In genomic region chr9:7936201-7936600, GRCh38 we compare ENCODE assay signal across 15 cellular contexts.
DNase-seq lines count a peak whose midpoint lies in the region; ATAC-seq, FAIRE-seq and TF ChIP-seq lines count a peak whose summit lies in the region.
"Had no signal": no experiment of that assay in that cellular context is flagged by ENCODE, and none has a peak within 500 bp of the region (broad histone marks: within the 10 kb centered on the region; RNA-seq: fewer than 3 reads in every experiment).

No MANE protein-coding gene starts in this region.

- CTCF ChIA-PET in RWPE1 (lab: Yijun Ruan, JAX) = no interaction called here

- intact Hi-C loops in transverse colon (cut with DNase I; ENCODE audit: low total_unique reads) = no loop called here

- no peak for ATAC-seq in GM21619 (IDR thresholded peaks at IDR 0.05; ENCODE audit: unreplicated experiment)
- ATAC-seq: HCT116, K562 had no signal

- peaks cover 8% of the 10 kb centered on the region for H3K9me3 Mint-ChIP-seq in activated T-cell treated with anti-CD3 and anti-CD28 coated beads, Interleukin-2, amount 50 U/mL, for 24 hours
- H3K9me3 Mint-ChIP-seq in immature natural killer cell = peaks cover 0 to 7% (median 0%) of the 10 kb centered on the region in 6 donors

- TF ChIP-seq EP300 in transverse colon (IDR thresholded peaks at IDR 0.05; ENCODE audit: low read depth) = no peak

- no peaks in the 10 kb centered on the region for H3K36me3 ChIP-seq in BLaER1
- H3K36me3 ChIP-seq in H7 (replicated peaks; ENCODE audit: control insufficient read depth, insufficient read depth, low read length) = no peaks in the 10 kb centered on the region
- H3K36me3 ChIP-seq in transverse colon = no peaks in the 10 kb centered on the region
- H3K36me3 ChIP-seq: sigmoid colon, upper lobe of right lung had no signal

- no peak for FAIRE-seq in GM12892 (lab: Jason Lieb, UNC)
- FAIRE-seq: K562 had no signal

- H3K4me1 Mint-ChIP-seq in activated T-cell treated with anti-CD3 and anti-CD28 coated beads, Interleukin-2, amount 50 U/mL, for 24 hours (ENCODE audit: low read depth) = peaks cover 26% of the 10 kb centered on the region
- H3K4me1 Mint-ChIP-seq in immature natural killer cell = peaks cover 26 to 43% of the 10 kb centered on the region in 2 donors

- peak overlapping the region; percentile 21 for H3K4me3 Mint-ChIP-seq in activated T-cell treated with anti-CD3 and anti-CD28 coated beads, Interleukin-2, amount 50 U/mL, for 24 hours
- peak overlapping the region; percentile 65 to 81 (median 78) for H3K4me3 Mint-ChIP-seq in immature natural killer cell
- H3K4me3 Mint-ChIP-seq: mesothelial cell of epicardium had no signal

- TF ChIP-seq CTCF in RWPE1 (conservative IDR thresholded peaks at IDR 0.05; ENCODE audit: low read depth) (no peak), transverse colon (IDR thresholded peaks at IDR 0.05) (no peak)

- H3K4me3 ChIP-seq in BLaER1 (no peak overlapping the region), H7 (ENCODE audit: insufficient read depth, low read depth, low read length) (no peak overlapping the region), transverse colon (no peak overlapping the region)
- H3K4me3 ChIP-seq: K562, sigmoid colon, upper lobe of right lung had no signal

- H3K27me3 ChIP-seq in BLaER1 (no peaks in the 10 kb centered on the region), H7 (ENCODE audit: control insufficient read depth, insufficient read depth, low read length) (no peaks in the 10 kb centered on the region), transverse colon (no peaks in the 10 kb centered on the region)
- H3K27me3 ChIP-seq: sigmoid colon, upper lobe of right lung had no signal

- H3K4me1 ChIP-seq in BLaER1 (peaks cover 14% of the 10 kb centered on the region), transverse colon (peaks cover 0 to 21% (median 5%) of the 10 kb centered on the region in 4 donors)
- H3K4me1 ChIP-seq: sigmoid colon had no signal

- H3K27me3 Mint-ChIP-seq in activated T-cell treated with anti-CD3 and anti-CD28 coated beads, Interleukin-2, amount 50 U/mL, for 24 hours = no peaks in the 10 kb centered on the region
- peaks cover 0 to 1% (median 0%) of the 10 kb centered on the region in 3 donors for H3K27me3 Mint-ChIP-seq in immature natural killer cell (ENCODE audit: low read depth in 3 of 3)

- H3K9me3 ChIP-seq in BLaER1 (peaks cover 27% of the 10 kb centered on the region), transverse colon (no peaks in the 10 kb centered on the region)
- H3K9me3 ChIP-seq: upper lobe of right lung had no signal

- no peaks in the 10 kb centered on the region for H4K20me1 ChIP-seq in BLaER1

- H3K27ac ChIP-seq in BLaER1 (peak overlapping the region; percentile 51), RWPE1 (no peak overlapping the region), transverse colon (no peak overlapping the region)
- H3K27ac ChIP-seq: sigmoid colon, upper lobe of right lung had no signal

- DNase-seq in H7 (peak; percentile 4), immature natural killer cell (peak in 1 of 3 donors; percentile 2), RWPE1 (ENCODE audit: low spot score) (no peak), transverse colon (no peak), GM12892 (ENCODE audit: insufficient read length) (no peak)
- peak; percentile 32 for DNase-seq in activated T-cell treated with anti-CD3 and anti-CD28 coated beads, Interleukin-2, amount 50 U/mL, for 24 hours
- DNase-seq: AML-193, NCI-H2029, sigmoid colon, upper lobe of right lung had no signal

- peaks cover 2% of the 10 kb centered on the region for H3K36me3 Mint-ChIP-seq in activated T-cell treated with anti-CD3 and anti-CD28 coated beads, Interleukin-2, amount 50 U/mL, for 24 hours (ENCODE audit: low read depth)
- H3K36me3 Mint-ChIP-seq in immature natural killer cell = peaks cover 0 to 4% (median 0%) of the 10 kb centered on the region in 3 donors
- H3K36me3 Mint-ChIP-seq: mesothelial cell of epicardium had no signal

- H3K4me2 ChIP-seq in BLaER1 = peak overlapping the region; percentile 46

- POLR2A ChIA-PET in RWPE1 (lab: Yijun Ruan, JAX; ENCODE audit: low non-redundant PET) = no interaction called here

- H3K27ac Mint-ChIP-seq in activated T-cell treated with anti-CD3 and anti-CD28 coated beads, Interleukin-2, amount 50 U/mL, for 24 hours = peak overlapping the region; percentile 80
- H3K27ac Mint-ChIP-seq in immature natural killer cell = peak overlapping the region; percentile 86 to 95 (median 89)
- H3K27ac Mint-ChIP-seq: mesothelial cell of epicardium had no signal

- TF ChIP-seq POLR2A in transverse colon (IDR thresholded peaks at IDR 0.05) (no peak), GM12892 (IDR thresholded peaks at IDR 0.05; ENCODE audit: low read depth, low read length) (no peak)

- H3K9ac ChIP-seq in BLaER1 = no peak overlapping the region

- WGBS in transverse colon (ENCODE audit: low coverage in 1 of 2), 2 donors = 62% methylated on average over 4 of the region's 4 CpGs; no CpG with 5 or more reads in 1 of the 2 donors

- in situ Hi-C loops in transverse colon (cut with MboI; ENCODE audit: low pct_ligation_motif_present in 1 of 4, low pct_unique_long_range_greater_than_20kb in 1 of 4, low sequenced_read_pairs in 3 of 4) = no loop called here

Comparison
In these comparisons a context has a peak if more than half of its experiments do, and no peak if none do; other contexts are left out.
1. DNase-seq: peak in H7 (single experiment) and activated T-cell treated with anti-CD3 and anti-CD28 coated beads, Interleukin-2, amount 50 U/mL, for 24 hours (single experiment); none in RWPE1 (single experiment), transverse colon (single experiment) and GM12892 (single experiment).